Comparison of ENCODE assay signal across 8 cellular contexts in the genomic region with DNA sequence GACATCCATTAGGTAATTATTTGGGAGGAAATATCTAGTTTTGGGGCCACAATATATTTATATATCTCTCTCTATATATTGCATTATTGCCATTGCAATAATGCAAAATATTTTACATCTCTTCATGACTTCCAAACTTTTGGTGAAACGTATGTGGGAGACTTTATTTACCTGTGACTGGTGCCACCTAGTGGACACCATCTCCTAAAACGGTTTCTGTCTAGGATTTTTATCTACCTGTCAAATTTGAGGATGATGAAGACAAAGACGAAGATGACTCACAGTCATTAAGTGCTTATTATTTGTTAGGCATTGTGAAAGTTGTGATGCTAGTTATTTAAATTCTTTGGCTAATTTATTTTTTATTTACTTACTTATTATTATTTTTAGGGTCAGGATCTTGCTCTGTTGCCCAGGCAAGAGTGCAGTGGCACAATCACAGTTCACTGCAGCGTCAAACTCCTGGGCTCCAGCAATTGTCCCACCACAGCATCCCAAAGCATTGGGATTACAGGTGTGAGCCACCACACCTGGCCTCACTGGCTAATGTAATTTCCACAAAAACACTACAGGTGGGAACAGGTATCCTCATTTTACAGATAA. TPM values are rescaled to one million over a fixed set of nuclear protein-coding genes. Genes with fewer than 3 reads are reported as not detected.
DNase-seq lines count a peak whose midpoint lies in the region; ATAC-seq and TF ChIP-seq lines count a peak whose summit lies in the region.

No MANE protein-coding gene starts in this region.

- H3K36me3 Mint-ChIP-seq in CD4-positive, alpha-beta memory T cell, result no peaks in the 10 kb centered on the region
- H3K36me3 Mint-ChIP-seq in activated T-helper 2 cell treated with anti-CD3 and anti-CD28 coated beads, Interferon-gamma antibody, Interleukin-2, Interleukin-4, amounts not matched to agents 10 μg/mL and 5 μg/mL and 100 μg/mL, durations not matched to agents 14 hours and 24 hours and 36 hours (ENCODE audit: low read depth), result no peaks in the 10 kb centered on the region

- H3K36me3 ChIP-seq in CD4-positive, alpha-beta memory T cell (ENCODE audit: insufficient read depth, low read length), result no peaks in the 10 kb centered on the region
- no peaks in the 10 kb centered on the region for H3K36me3 ChIP-seq in gastroesophageal sphincter

- no peaks in the 10 kb centered on the region for H3K4me1 ChIP-seq in CD4-positive, alpha-beta memory T cell (ENCODE audit: insufficient read depth, low read length)
- no peaks in the 10 kb centered on the region for H3K4me1 ChIP-seq in gastroesophageal sphincter

- peaks cover 0 to 3% of the 10 kb centered on the region in 2 donors for H3K27me3 Mint-ChIP-seq in CD4-positive, alpha-beta memory T cell
- peaks cover 21% of the 10 kb centered on the region for H3K27me3 Mint-ChIP-seq in activated T-helper 2 cell treated with anti-CD3 and anti-CD28 coated beads, Interferon-gamma antibody, Interleukin-2, Interleukin-4, amounts not matched to agents 10 μg/mL and 5 μg/mL and 100 μg/mL, durations not matched to agents 14 hours and 24 hours and 36 hours (ENCODE audit: low read depth)

- intact Hi-C loops in CD4-positive, alpha-beta memory T cell (cut with micrococcal nuclease), result loop anchor here (1.0 to 5.0 kb wide), 5 partner anchors 149 to 932 kb away; no protein-coding TSS in a partner anchor
- intact Hi-C loops in activated T-helper 2 cell treated with anti-CD3 and anti-CD28 coated beads, Interferon-gamma antibody, Interleukin-2, Interleukin-4, amounts not matched to agents 10 μg/mL and 5 μg/mL and 100 μg/mL, durations not matched to agents 14 hours and 24 hours and 36 hours (cut with micrococcal nuclease), result loop anchor here (5.0 kb wide), 1 partner anchor 163 kb away; the partner anchor contains the start of genes COG5 and DUS4L

- TF ChIP-seq POLR2A in gastroesophageal sphincter (IDR thresholded peaks at IDR 0.05), result no peak

- 0 to 20% methylated on average over 3 to 4 of the region's 4 CpGs for WGBS in gastroesophageal sphincter (ENCODE audit: low coverage in 1 of 2), 2 donors

- H3K4me1 Mint-ChIP-seq in CD4-positive, alpha-beta memory T cell, result peaks cover 0 to 3% (median 0%) of the 10 kb centered on the region in 4 donors
- no peaks in the 10 kb centered on the region for H3K4me1 Mint-ChIP-seq in activated T-helper 2 cell treated with anti-CD3 and anti-CD28 coated beads, Interferon-gamma antibody, Interleukin-2, Interleukin-4, amounts not matched to agents 10 μg/mL and 5 μg/mL and 100 μg/mL, durations not matched to agents 14 hours and 24 hours and 36 hours (ENCODE audit: low read depth)

- H3K4me3 Mint-ChIP-seq in CD4-positive, alpha-beta memory T cell, result no peak overlapping the region
- H3K4me3 Mint-ChIP-seq in activated T-helper 2 cell treated with anti-CD3 and anti-CD28 coated beads, Interferon-gamma antibody, Interleukin-2, Interleukin-4, amounts not matched to agents 10 μg/mL and 5 μg/mL and 100 μg/mL, durations not matched to agents 14 hours and 24 hours and 36 hours (ENCODE audit: low read depth), result no peak overlapping the region

- TF ChIP-seq EP300 in gastroesophageal sphincter (IDR thresholded peaks at IDR 0.05), result no peak

- no peaks in the 10 kb centered on the region for H3K9me3 Mint-ChIP-seq in CD4-positive, alpha-beta memory T cell
- H3K9me3 Mint-ChIP-seq in activated T-helper 2 cell treated with anti-CD3 and anti-CD28 coated beads, Interferon-gamma antibody, Interleukin-2, Interleukin-4, amounts not matched to agents 10 μg/mL and 5 μg/mL and 100 μg/mL, durations not matched to agents 14 hours and 24 hours and 36 hours, result no peaks in the 10 kb centered on the region

- ATAC-seq in gastroesophageal sphincter (no peak), GM19328 (IDR thresholded peaks at IDR 0.05; ENCODE audit: unreplicated experiment) (no peak)

- no peak overlapping the region for H3K4me3 ChIP-seq in CD4-positive, alpha-beta memory T cell (ENCODE audit: low read length in 2 of 2)
- no peak overlapping the region for H3K4me3 ChIP-seq in gastroesophageal sphincter
- H3K4me3 ChIP-seq in retinal pigment epithelial cell (ENCODE audit: low read length), result no peak overlapping the region

- peak; percentile 41 to 54 (median 48) for DNase-seq in CD4-positive, alpha-beta memory T cell
- peak; percentile 43 for DNase-seq in H4 (ENCODE audit: low spot score)
- DNase-seq in NCI-H748 treated with DMSO at 0.1 percent for 48 hours (lab: John Stamatoyannopoulos, UW), result peak; percentile 21
- peak; percentile 17 for DNase-seq in activated T-helper 2 cell treated with anti-CD3 and anti-CD28 coated beads, Interferon-gamma antibody, Interleukin-2, Interleukin-4, amounts not matched to agents 10 μg/mL and 5 μg/mL and 100 μg/mL, durations not matched to agents 14 hours and 24 hours and 36 hours (ENCODE audit: low spot score)
- DNase-seq in retinal pigment epithelial cell (ENCODE audit: low read depth), result peak; percentile 12
- DNase-seq in GF-D8 (lab: John Stamatoyannopoulos, UW), result no peak

- POLR2A ChIA-PET in CD4-positive, alpha-beta memory T cell (lab: Charles Lee; ENCODE audit: partially characterized antibody), result interaction anchor here (0.8 to 2.2 kb wide), 2 partner anchors 18 to 150 kb away, joined by 3 to 10 read pairs; partner anchors contain the start of gene CBLL1

- peak; percentile 63 to 77 (median 74) for TF ChIP-seq CTCF in gastroesophageal sphincter (IDR thresholded peaks at IDR 0.05)
- TF ChIP-seq CTCF in retinal pigment epithelial cell (conservative IDR thresholded peaks at IDR 0.05; ENCODE audit: low read depth, low read length), result peak; percentile 59

- no peak overlapping the region for H3K27ac Mint-ChIP-seq in CD4-positive, alpha-beta memory T cell
- H3K27ac Mint-ChIP-seq in activated T-helper 2 cell treated with anti-CD3 and anti-CD28 coated beads, Interferon-gamma antibody, Interleukin-2, Interleukin-4, amounts not matched to agents 10 μg/mL and 5 μg/mL and 100 μg/mL, durations not matched to agents 14 hours and 24 hours and 36 hours, result no peak overlapping the region

- CTCF ChIA-PET in CD4-positive, alpha-beta memory T cell (lab: Charles Lee; ENCODE audit: partially characterized antibody), result interaction anchor here (0.7 to 7.4 kb wide), 18 partner anchors 10 to 591 kb away, joined by 3 to 51 read pairs (median 4); partner anchors contain the start of genes CBLL1, COG5 and DUS4L

- H3K9me3 ChIP-seq in CD4-positive, alpha-beta memory T cell (ENCODE audit: control insufficient read depth in 1 of 2, low read length in 2 of 2), result no peaks in the 10 kb centered on the region
- no peaks in the 10 kb centered on the region for H3K9me3 ChIP-seq in gastroesophageal sphincter

- H3K27me3 ChIP-seq in CD4-positive, alpha-beta memory T cell (ENCODE audit: insufficient read depth, low read length), result no peaks in the 10 kb centered on the region
- H3K27me3 ChIP-seq in gastroesophageal sphincter, result peaks cover 10% of the 10 kb centered on the region

- no peak overlapping the region for H3K27ac ChIP-seq in CD4-positive, alpha-beta memory T cell (ENCODE audit: low read depth, low read length)
- H3K27ac ChIP-seq in gastroesophageal sphincter, result no peak overlapping the region

RNA-seq across cellular contexts. Expression of gene CBLL1, which starts 18.7 kb away (rescaled TPM):
- 10 to 100 TPM; 79.1 to 82.8 TPM for total RNA-seq in CD4-positive, alpha-beta memory T cell
- polyA plus RNA-seq in CD4-positive, alpha-beta memory T cell, result 100 to 1,000 TPM in 1 of 2 donors, 10 to 100 TPM in 1; 68.9 to 200 TPM
- 38.5 and 38.9 TPM in 2 replicates for total RNA-seq in H4 (2014; rRNA removed; shearing (Covaris generic))
- 39.1 and 43.7 TPM in 2 replicates for total RNA-seq in activated T-helper 2 cell treated with anti-CD3 and anti-CD28 coated beads, Interferon-gamma antibody, Interleukin-2, Interleukin-4, amounts not matched to agents 10 μg/mL and 5 μg/mL and 100 μg/mL, durations not matched to agents 14 hours and 24 hours and 36 hours
- total RNA-seq in gastroesophageal sphincter, result 10 to 100 TPM; 42.8 to 65.8 (median 53.8) TPM
